ENCODE assay signal across 26 cellular contexts in the genomic region with DNA sequence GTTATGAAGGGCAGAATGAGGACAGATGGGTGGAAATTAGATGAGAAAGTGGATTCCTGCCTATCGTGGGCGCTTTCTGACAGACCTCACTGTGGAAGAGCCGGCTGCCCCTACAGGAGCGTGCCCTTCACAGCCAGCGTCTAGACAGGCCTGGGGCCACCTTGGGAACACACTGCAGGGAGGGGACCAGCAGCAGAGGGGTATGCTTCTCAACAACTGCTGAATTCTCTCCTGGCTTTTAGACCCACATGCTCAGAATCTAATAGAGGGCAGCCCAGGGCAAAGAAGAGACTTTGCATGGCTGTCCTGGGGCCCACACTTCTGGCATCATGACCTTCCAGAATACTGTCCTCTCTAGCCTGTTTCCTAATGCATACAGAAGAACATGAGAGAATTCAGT. TPM values are rescaled to one million over a fixed set of nuclear protein-coding genes. Genes with fewer than 3 reads are reported as not detected.
DNase-seq lines count a peak whose midpoint lies in the region; ATAC-seq and TF ChIP-seq lines count a peak whose summit lies in the region.
"Had no signal": no experiment of that assay in that cellular context is flagged by ENCODE, and none has a peak within 500 bp of the region (broad histone marks: within the 10 kb centered on the region; RNA-seq: fewer than 3 reads in every experiment).

No MANE protein-coding gene starts in this region.

- no peaks in the 10 kb centered on the region for H3K4me1 ChIP-seq in colonic mucosa
- H3K4me1 ChIP-seq: Caco-2 had no signal

- no peak overlapping the region for H3K4me3 ChIP-seq in colonic mucosa
- H3K4me3 ChIP-seq: ascending aorta, sigmoid colon, transverse colon had no signal

- H3K36me3 ChIP-seq in colonic mucosa: no peaks in the 10 kb centered on the region
- H3K36me3 ChIP-seq: ascending aorta, sigmoid colon, transverse colon had no signal

- H3K9me3 Mint-ChIP-seq in activated naive CD8-positive, alpha-beta T cell treated with anti-CD3 and anti-CD28 coated beads, Interleukin-2, amount 10 ng/mL, durations not matched to agents 7 days and 5 days: no peaks in the 10 kb centered on the region
- no peaks in the 10 kb centered on the region for H3K9me3 Mint-ChIP-seq in activated naive CD8-positive, alpha-beta T cell treated with anti-CD3 and anti-CD28 coated beads, Interleukin-2, amount 50 U/mL, for 24 hours
- H3K9me3 Mint-ChIP-seq: activated T-cell treated with anti-CD3 and anti-CD28 coated beads, Interleukin-2, amount 50 U/mL, for 24 hours; H9 had no signal

- no peak overlapping the region for H3K9ac ChIP-seq in colonic mucosa (ENCODE audit: low read depth in 2 of 2, low read length in 2 of 2)

- POLR2A ChIA-PET in activated naive CD8-positive, alpha-beta T cell treated with anti-CD3 and anti-CD28 coated beads, Interleukin-2, amount 10 ng/mL, durations not matched to agents 7 days and 5 days (lab: Charles Lee): interaction anchor here (1.0 to 5.0 kb wide), 3 partner anchors 23 to 40 kb away, joined by 3 to 49 read pairs (median 7); no protein-coding TSS in a partner anchor

- no peaks in the 10 kb centered on the region for H3K27me3 ChIP-seq in colonic mucosa
- H3K27me3 ChIP-seq: ascending aorta, sigmoid colon, transverse colon had no signal

- no peak for TF ChIP-seq CTCF in colonic mucosa (IDR thresholded peaks at IDR 0.05)

- peaks cover 60% of the 10 kb centered on the region for H3K4me1 Mint-ChIP-seq in activated naive CD8-positive, alpha-beta T cell treated with anti-CD3 and anti-CD28 coated beads, Interleukin-2, amount 10 ng/mL, durations not matched to agents 7 days and 5 days
- H3K4me1 Mint-ChIP-seq in activated naive CD8-positive, alpha-beta T cell treated with anti-CD3 and anti-CD28 coated beads, Interleukin-2, amount 50 U/mL, for 24 hours: peaks cover 67% of the 10 kb centered on the region
- peaks cover 64% of the 10 kb centered on the region for H3K4me1 Mint-ChIP-seq in T-helper 17 cell

- no peak overlapping the region for H3K4me3 Mint-ChIP-seq in activated naive CD8-positive, alpha-beta T cell treated with anti-CD3 and anti-CD28 coated beads, Interleukin-2, amount 10 ng/mL, durations not matched to agents 7 days and 5 days
- no peak overlapping the region for H3K4me3 Mint-ChIP-seq in activated naive CD8-positive, alpha-beta T cell treated with anti-CD3 and anti-CD28 coated beads, Interleukin-2, amount 50 U/mL, for 24 hours
- H3K4me3 Mint-ChIP-seq in T-helper 17 cell: peak overlapping the region; percentile 77

- no peaks in the 10 kb centered on the region for H3K27me3 Mint-ChIP-seq in activated naive CD8-positive, alpha-beta T cell treated with anti-CD3 and anti-CD28 coated beads, Interleukin-2, amount 10 ng/mL, durations not matched to agents 7 days and 5 days
- no peaks in the 10 kb centered on the region for H3K27me3 Mint-ChIP-seq in activated naive CD8-positive, alpha-beta T cell treated with anti-CD3 and anti-CD28 coated beads, Interleukin-2, amount 50 U/mL, for 24 hours
- no peaks in the 10 kb centered on the region for H3K27me3 Mint-ChIP-seq in T-helper 17 cell
- H3K27me3 Mint-ChIP-seq: activated T-cell treated with anti-CD3 and anti-CD28 coated beads, Interleukin-2, amount 50 U/mL, for 24 hours had no signal

- H3K27ac ChIP-seq in colonic mucosa: no peak overlapping the region
- H3K27ac ChIP-seq: ascending aorta, sigmoid colon had no signal

- ATAC-seq in activated naive CD8-positive, alpha-beta T cell treated with anti-CD3 and anti-CD28 coated beads, Interleukin-2, amount 10 ng/mL, durations not matched to agents 7 days and 5 days (ENCODE audit: low read depth): no peak
- no peak for ATAC-seq in activated naive CD8-positive, alpha-beta T cell treated with anti-CD3 and anti-CD28 coated beads, Interleukin-2, amount 50 U/mL, for 24 hours
- ATAC-seq in T-helper 17 cell (no peak), left lobe of liver (no peak)
- ATAC-seq: left colon, Panc1, SK-N-SH treated with all-trans-retinoic acid at 6 μM for 48 hours had no signal

- H3K36me3 Mint-ChIP-seq in activated naive CD8-positive, alpha-beta T cell treated with anti-CD3 and anti-CD28 coated beads, Interleukin-2, amount 10 ng/mL, durations not matched to agents 7 days and 5 days: peaks cover 15% of the 10 kb centered on the region
- H3K36me3 Mint-ChIP-seq in activated naive CD8-positive, alpha-beta T cell treated with anti-CD3 and anti-CD28 coated beads, Interleukin-2, amount 50 U/mL, for 24 hours (ENCODE audit: low read depth): peaks cover 6% of the 10 kb centered on the region
- peaks cover 5% of the 10 kb centered on the region for H3K36me3 Mint-ChIP-seq in T-helper 17 cell (ENCODE audit: low read depth)

- no peak for DNase-seq in activated naive CD8-positive, alpha-beta T cell treated with anti-CD3 and anti-CD28 coated beads, Interleukin-2, amount 10 ng/mL, durations not matched to agents 7 days and 5 days
- no peak for DNase-seq in activated naive CD8-positive, alpha-beta T cell treated with anti-CD3 and anti-CD28 coated beads, Interleukin-2, amount 50 U/mL, for 24 hours
- DNase-seq in T-helper 17 cell: no peak
- DNase-seq in left lobe of liver (ENCODE audit: low spot score): peak; percentile 42
- DNase-seq in colonic mucosa: no peak
- DNase-seq in OCI-M2 (lab: John Stamatoyannopoulos, UW; ENCODE audit: unreplicated experiment): no peak
- DNase-seq in putamen (ENCODE audit: low spot score): no peak
- DNase-seq in ecto neural progenitor cell (ENCODE audit: low spot score): no peak
- DNase-seq: activated CD4-positive, alpha-beta T cell treated with anti-CD3 and anti-CD28 coated beads for 1 hour; activated naive CD4-positive, alpha-beta T cell treated with anti-CD3 and anti-CD28 coated beads, Interleukin-2, amount 50 U/mL, for 16 hours; Caco-2; effector memory CD4-positive, alpha-beta T cell; H9; left colon; NCI-H2107; NCI-H345; NCI-H69; Right ventricle myocardium superior; sigmoid colon; stimulated activated CD4-positive, alpha-beta T cell treated with anti-CD3 and anti-CD28 coated beads, Interleukin-4, amount 100 ng/mL, for 4 hours; transverse colon had no signal

- intact Hi-C loops in colonic mucosa (cut with DNase I): no loop called here

- peak overlapping the region; percentile 54 for H3K27ac Mint-ChIP-seq in activated naive CD8-positive, alpha-beta T cell treated with anti-CD3 and anti-CD28 coated beads, Interleukin-2, amount 10 ng/mL, durations not matched to agents 7 days and 5 days
- H3K27ac Mint-ChIP-seq in activated naive CD8-positive, alpha-beta T cell treated with anti-CD3 and anti-CD28 coated beads, Interleukin-2, amount 50 U/mL, for 24 hours: no peak overlapping the region
- H3K27ac Mint-ChIP-seq in T-helper 17 cell: peak overlapping the region; percentile 92
- H3K27ac Mint-ChIP-seq: H9, progenitor cell of endocrine pancreas had no signal

- H3K9me3 ChIP-seq in T-helper 17 cell (ENCODE audit: control insufficient read depth, low read length, poor library complexity, severe bottlenecking): no peaks in the 10 kb centered on the region
- H3K9me3 ChIP-seq in colonic mucosa: no peaks in the 10 kb centered on the region
- H3K9me3 ChIP-seq: ascending aorta, Caco-2, sigmoid colon, transverse colon had no signal

RNA-seq across cellular contexts. Expression of a gene that starts 2.1 kb away (rescaled TPM):
- total RNA-seq in activated naive CD8-positive, alpha-beta T cell treated with anti-CD3 and anti-CD28 coated beads, Interleukin-2, amount 10 ng/mL, durations not matched to agents 7 days and 5 days: 100 to 1,000 TPM; 370 to 391 TPM
- total RNA-seq in T-helper 17 cell: 100 to 1,000 TPM; 250 to 312 TPM
- total RNA-seq in left lobe of liver: 3.9 TPM
- total RNA-seq in colonic mucosa: 10 to 100 TPM; 14.7 to 19.0 TPM

Comparison
In these comparisons a context has a peak if more than half of its experiments do, and no peak if none do; other contexts are left out.
1. RNA of a gene that starts 2.1 kb away (total RNA-seq): 370 to 391 TPM in activated naive CD8-positive, alpha-beta T cell treated with anti-CD3 and anti-CD28 coated beads, Interleukin-2, amount 10 ng/mL, durations not matched to agents 7 days and 5 days and 250 to 312 TPM in T-helper 17 cell; 14.7 to 19.0 TPM in colonic mucosa and 3.9 TPM in left lobe of liver (single experiment); every median in the first group is over 10 times any median in the second.